ENCODE assay signal across 12 cellular contexts in the genomic region with DNA sequence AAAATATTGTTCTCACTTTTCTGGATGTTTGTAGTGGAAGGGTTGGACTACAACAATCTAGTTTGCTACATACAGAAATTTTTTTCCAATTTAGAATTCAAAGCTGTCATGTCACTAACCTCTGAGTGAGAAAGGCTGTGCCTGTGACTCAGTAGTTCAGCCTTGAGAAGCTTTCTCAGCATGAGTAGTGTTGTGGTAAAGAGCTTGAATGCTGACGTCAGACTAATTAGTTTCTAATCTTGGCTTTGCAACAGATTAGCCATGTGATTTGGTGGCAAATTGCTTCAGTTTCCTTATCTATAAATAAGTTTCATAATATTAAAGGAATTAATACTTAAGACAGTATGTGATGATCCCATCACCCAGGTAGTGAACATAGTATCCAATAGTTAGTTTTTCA.
DNase-seq lines count a peak whose midpoint lies in the region; ATAC-seq and TF ChIP-seq lines count a peak whose summit lies in the region.
"Had no signal": no experiment of that assay in that cellular context is flagged by ENCODE, and none has a peak within 500 bp of the region (broad histone marks: within the 10 kb centered on the region; RNA-seq: fewer than 3 reads in every experiment).

No MANE protein-coding gene starts in this region.

- peak; percentile 37 for ATAC-seq in GM21360 (IDR thresholded peaks at IDR 0.05; ENCODE audit: unreplicated experiment)
- no peak for ATAC-seq in GM19023 (IDR thresholded peaks at IDR 0.05; ENCODE audit: unreplicated experiment)

- TF ChIP-seq CTCF in GM10266 (IDR thresholded peaks at IDR 0.05; ENCODE audit: control insufficient read depth, insufficient read depth, low read depth, missing control alignments): no peak

- DNase-seq in GM10266 (ENCODE audit: extremely low spot score) (peak; percentile 17), HS-5 (ENCODE audit: low read depth) (peak; percentile 41), fibroblast of peridontal ligament (ENCODE audit: extremely low read depth) (peak; percentile 19), NCI-H1417 treated with DMSO at 0.1 percent for 48 hours (lab: John Stamatoyannopoulos, UW) (no peak), hippocampal formation (lab: John Stamatoyannopoulos, UW) (no peak), SIG-M5 (lab: John Stamatoyannopoulos, UW) (no peak)
- DNase-seq: DMS79; foreskin melanocyte; stimulated activated CD4-positive, alpha-beta T cell treated with anti-CD3 and anti-CD28 coated beads, Interleukin-12 subunit alpha, Interleukin-12 subunit beta, amount 100 ng/mL, for 4 hours; substantia nigra had no signal

Comparison
In these comparisons a context has a peak if more than half of its experiments do, and no peak if none do; other contexts are left out.
1. DNase-seq: peak in GM10266 (single experiment), HS-5 (single experiment) and fibroblast of peridontal ligament (single experiment); none in NCI-H1417 treated with DMSO at 0.1 percent for 48 hours (single experiment), hippocampal formation (0 of 2) and SIG-M5 (single experiment).